In genomic region chr6:39830444-39830843, GRCh38 we compare ENCODE assay signal across 1 cellular context.
TF ChIP-seq lines count a peak whose summit lies in the region.

No MANE protein-coding gene starts in this region.

TF ChIP-seq in SK-N-SH, 30 proteins besides CTCF, POLR2A, EP300 and RAD21 (continued from another document):
- no peak for TF ChIP-seq SIN3A (IDR thresholded peaks at IDR 0.05; ENCODE audit: borderline replicate concordance, low read depth, low read length)
- TF ChIP-seq CHD2 (IDR thresholded peaks at IDR 0.05; ENCODE audit: low read length, partially characterized antibody) = no peak
- no peak for TF ChIP-seq TAF1 (IDR thresholded peaks at IDR 0.05; ENCODE audit: borderline replicate concordance, low read depth, low read length)
- no peak for TF ChIP-seq EZH2phosphoT487 (IDR thresholded peaks at IDR 0.05; ENCODE audit: borderline replicate concordance, low read depth)
- TF ChIP-seq REST (IDR thresholded peaks at IDR 0.05; ENCODE audit: low read depth, low read length) = no peak
- no peak for TF ChIP-seq TCF12 (IDR thresholded peaks at IDR 0.05)
- no peak for TF ChIP-seq PBX3 (IDR thresholded peaks at IDR 0.05)
- no peak for TF ChIP-seq RXRA (IDR thresholded peaks at IDR 0.05; ENCODE audit: borderline replicate concordance, low read depth)
